In the genomic region with DNA sequence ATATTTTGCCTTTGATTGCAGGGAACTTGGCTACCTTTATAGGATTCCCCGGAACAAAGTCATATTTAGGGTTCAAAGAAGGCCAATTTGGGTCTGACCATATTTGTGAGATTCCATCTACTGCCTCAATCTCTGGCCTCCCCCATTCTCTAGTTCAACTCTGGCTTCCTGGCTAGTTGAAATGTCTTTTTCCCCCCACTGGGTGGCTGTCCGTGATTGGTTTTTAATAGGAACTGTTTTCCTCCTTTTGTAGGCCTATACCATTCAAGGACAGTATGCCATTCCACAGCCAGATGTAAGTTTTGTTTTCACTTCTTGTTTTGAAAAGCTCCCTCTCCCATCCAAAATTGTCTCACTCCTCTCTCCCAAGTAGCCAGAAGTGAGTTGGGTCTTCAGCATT, we compare ENCODE assay signal across 14 cellular contexts. TPM values are rescaled to one million over a fixed set of nuclear protein-coding genes. Genes with fewer than 3 reads are reported as not detected.
DNase-seq lines count a peak whose midpoint lies in the region; ATAC-seq lines count a peak whose summit lies in the region.
"Had no signal": no experiment of that assay in that cellular context is flagged by ENCODE, and none has a peak within 500 bp of the region (broad histone marks: within the 10 kb centered on the region; RNA-seq: fewer than 3 reads in every experiment).

No MANE protein-coding gene starts in this region.

- H3K27ac ChIP-seq in right cardiac atrium (ENCODE audit: low read length) = peak overlapping the region; percentile 2
- peak overlapping the region; percentile 24 for H3K27ac ChIP-seq in stomach smooth muscle (ENCODE audit: low read length)
- H3K27ac ChIP-seq: Peyer's patch, upper lobe of right lung had no signal

- ATAC-seq in right cardiac atrium (no peak), left cardiac atrium (no peak), GM18907 (IDR thresholded peaks at IDR 0.05; ENCODE audit: unreplicated experiment) (no peak)
- ATAC-seq in central memory CD8-positive, alpha-beta T cell (replicated peaks; ENCODE audit: extremely low read depth, poor library complexity, severe bottlenecking) = no peak
- ATAC-seq: upper lobe of right lung had no signal

- peaks cover 3% of the 10 kb centered on the region for H3K4me1 ChIP-seq in right cardiac atrium (ENCODE audit: control insufficient read depth, insufficient read depth, low read length)
- peaks cover 14% of the 10 kb centered on the region for H3K4me1 ChIP-seq in stomach smooth muscle (ENCODE audit: control insufficient read depth, insufficient read depth, low read length)

- no peak overlapping the region for H3K4me3 Mint-ChIP-seq in central memory CD8-positive, alpha-beta T cell

- no peak overlapping the region for H3K9ac ChIP-seq in stomach smooth muscle (ENCODE audit: low read length in 2 of 2)

- H3K4me3 ChIP-seq in right cardiac atrium (ENCODE audit: low read length) (no peak overlapping the region), stomach smooth muscle (ENCODE audit: low read length in 2 of 2) (no peak overlapping the region)
- H3K4me3 ChIP-seq: esophagus squamous epithelium, Peyer's patch, upper lobe of right lung had no signal

- H3K27me3 ChIP-seq in right cardiac atrium (ENCODE audit: control insufficient read depth, insufficient read depth) (no peaks in the 10 kb centered on the region), stomach smooth muscle (ENCODE audit: control insufficient read depth in 1 of 2, insufficient read depth in 2 of 2, low read length in 2 of 2) (no peaks in the 10 kb centered on the region)
- H3K27me3 ChIP-seq: esophagus squamous epithelium, Peyer's patch, upper lobe of right lung had no signal

- H3K4me1 Mint-ChIP-seq in central memory CD8-positive, alpha-beta T cell = peaks cover 42% of the 10 kb centered on the region

- H3K36me3 ChIP-seq in stomach smooth muscle (ENCODE audit: control insufficient read depth in 2 of 2, insufficient read depth in 2 of 2, low read length in 2 of 2) = peaks cover 88 to 92% of the 10 kb centered on the region in 2 donors

- intact Hi-C loops in right cardiac atrium (cut with DNase I) = no loop called here
- intact Hi-C loops in left cardiac atrium (cut with DNase I) = no loop called here

- H3K9me3 ChIP-seq in right cardiac atrium (ENCODE audit: control insufficient read depth, low read length) = no peaks in the 10 kb centered on the region
- no peaks in the 10 kb centered on the region for H3K9me3 ChIP-seq in stomach smooth muscle (ENCODE audit: control insufficient read depth in 2 of 2, low read length in 2 of 2)
- H3K9me3 ChIP-seq: esophagus squamous epithelium, Peyer's patch, upper lobe of right lung had no signal

- H3K9me3 Mint-ChIP-seq in central memory CD8-positive, alpha-beta T cell = no peaks in the 10 kb centered on the region

- WGBS in right cardiac atrium = 50% methylated on average over 2 of the region's 2 CpGs

- no peaks in the 10 kb centered on the region for H3K27me3 Mint-ChIP-seq in central memory CD8-positive, alpha-beta T cell

- DNase-seq in right cardiac atrium (no peak), left cardiac atrium (no peak), NCI-H2196 treated with DMSO at 0.1 percent for 48 hours (lab: John Stamatoyannopoulos, UW; ENCODE audit: unreplicated experiment) (no peak)
- no peak for DNase-seq in central memory CD8-positive, alpha-beta T cell (ENCODE audit: low spot score in 2 of 2)
- DNase-seq: esophagus squamous epithelium, GF-D8, NCI-H2227 treated with DMSO at 0.1 percent for 48 hours, Peyer's patch, upper lobe of right lung had no signal

- peaks cover 100% of the 10 kb centered on the region for H3K36me3 Mint-ChIP-seq in central memory CD8-positive, alpha-beta T cell (ENCODE audit: insufficient read depth)

- peak overlapping the region; percentile 41 for H3K27ac Mint-ChIP-seq in central memory CD8-positive, alpha-beta T cell (ENCODE audit: low read depth)

RNA-seq across cellular contexts. Expression of gene PCBP2, which starts 13.8 kb away (rescaled TPM):
- total RNA-seq in right cardiac atrium = 100 to 1,000 TPM; 575 to 743 (median 588) TPM
- 349 TPM for polyA plus RNA-seq in right cardiac atrium
- total RNA-seq in left cardiac atrium = 100 to 1,000 TPM; 504 to 545 TPM

RNA-seq across cellular contexts. Expression of gene PRR13, which starts 24.1 kb away (rescaled TPM):
- total RNA-seq in right cardiac atrium (10 to 100 TPM; 66.9 to 85.6 (median 82.6) TPM), left cardiac atrium (10 to 100 TPM; 73.5 to 90.2 TPM)
- 69.1 TPM for polyA plus RNA-seq in right cardiac atrium

RNA-seq across cellular contexts. Expression of gene MAP3K12, which starts 33.6 kb away (rescaled TPM):
- total RNA-seq in right cardiac atrium (1 to 10 TPM; 7.7 to 9.6 (median 9.0) TPM), left cardiac atrium (1 to 10 TPM; 9.1 to 9.7 TPM)
- polyA plus RNA-seq in right cardiac atrium = 9.2 TPM

RNA-seq across cellular contexts. Expression of gene TARBP2, which starts 35.4 kb away (rescaled TPM):
- total RNA-seq in right cardiac atrium (10 to 100 TPM; 12.9 to 13.9 (median 13.4) TPM), left cardiac atrium (10 to 100 TPM; 12.5 to 15.3 TPM)
- 12.8 TPM for polyA plus RNA-seq in right cardiac atrium

RNA-seq across cellular contexts. Expression of gene NPFF, which starts 41.6 kb away (rescaled TPM):
- total RNA-seq in right cardiac atrium = not detected
- not detected for polyA plus RNA-seq in right cardiac atrium
- not detected for total RNA-seq in left cardiac atrium
- total RNA-seq: bronchial epithelial cell, M059J, Peyer's patch, upper lobe of right lung had no signal
- polyA plus RNA-seq: BJ had no signal
